8 cellular contexts compared by ENCODE assay signal in the genomic region with DNA sequence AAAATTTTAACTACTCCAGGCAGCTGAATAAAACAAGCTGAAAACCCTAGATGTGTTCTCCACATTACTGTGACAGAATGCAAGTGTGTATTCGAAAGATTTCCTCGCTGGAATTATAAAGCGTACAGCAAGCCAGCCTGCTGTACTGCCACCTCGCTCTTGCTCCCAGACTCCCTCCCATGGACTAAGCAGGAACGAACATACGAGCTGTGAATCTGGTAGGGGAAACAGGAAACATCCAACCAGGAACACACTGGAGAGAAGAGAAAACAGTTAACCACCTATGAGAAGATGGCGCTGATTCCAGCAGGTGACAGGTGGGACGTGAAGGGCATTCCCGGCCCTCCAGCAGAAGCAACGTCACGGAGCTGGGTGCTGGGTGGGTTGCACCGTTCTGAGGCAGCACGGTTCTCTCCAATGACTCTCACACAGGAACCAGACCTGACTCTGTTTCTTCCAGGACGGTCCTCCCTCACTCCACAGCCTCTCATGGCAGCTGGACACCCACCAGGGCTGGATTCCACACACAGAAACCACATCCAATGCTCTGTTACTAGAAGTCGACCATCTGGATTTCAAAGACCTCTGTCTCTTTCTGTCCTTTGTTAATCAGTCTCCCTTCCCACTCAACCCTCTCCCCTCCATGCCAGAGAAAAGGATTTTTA.
DNase-seq lines count a peak whose midpoint lies in the region; ATAC-seq, FAIRE-seq and TF ChIP-seq lines count a peak whose summit lies in the region.

No MANE protein-coding gene starts in this region.

- H4K20me1 ChIP-seq in PC-3 (ENCODE audit: low read length), result no peaks in the 10 kb centered on the region

- H3K79me2 ChIP-seq in PC-3 (ENCODE audit: low read length) (no peaks in the 10 kb centered on the region), parathyroid adenoma (peaks cover 7% of the 10 kb centered on the region)

- 0 out of 2 replicates have a peak, but pooled peaks have one; percentile 8 for TF ChIP-seq CTCF in PC-3 (conservative IDR thresholded peaks at IDR 0.05; ENCODE audit: low read depth, low read length)
- peak; percentile 37 to 57 (median 53) for TF ChIP-seq CTCF in gastroesophageal sphincter (IDR thresholded peaks at IDR 0.05)
- TF ChIP-seq CTCF in parathyroid adenoma (IDR thresholded peaks at IDR 0.05), result peak; percentile 39

- H3K36me3 Mint-ChIP-seq in CD8-positive, alpha-beta memory T cell, result peaks cover 0 to 4% (median 0%) of the 10 kb centered on the region in 3 donors

- H3K4me3 ChIP-seq in PC-3 (ENCODE audit: low read length), result no peak overlapping the region
- H3K4me3 ChIP-seq in gastroesophageal sphincter, result peak overlapping the region in 1 of 2 donors; percentile 8
- no peak overlapping the region for H3K4me3 ChIP-seq in parathyroid adenoma (ENCODE audit: low read depth, low read length)
- no peak overlapping the region for H3K4me3 ChIP-seq in CD8-positive, alpha-beta memory T cell (ENCODE audit: low read length)

- intact Hi-C loops in PC-3 (cut with micrococcal nuclease), result no loop called here

- no peak overlapping the region for H3K4me2 ChIP-seq in PC-3 (ENCODE audit: low read length)
- peak overlapping the region; percentile 9 for H3K4me2 ChIP-seq in parathyroid adenoma (ENCODE audit: low read length)

- H3K9me2 ChIP-seq in PC-3 (replicated peaks; ENCODE audit: low read length), result no peaks in the 10 kb centered on the region

- H3K9me3 Mint-ChIP-seq in CD8-positive, alpha-beta memory T cell, result no peaks in the 10 kb centered on the region

- H3K4me1 ChIP-seq in PC-3 (ENCODE audit: insufficient read depth, low read length), result no peaks in the 10 kb centered on the region
- H3K4me1 ChIP-seq in gastroesophageal sphincter, result peaks cover 6 to 58% (median 10%) of the 10 kb centered on the region in 3 donors
- H3K4me1 ChIP-seq in parathyroid adenoma, result peaks cover 14% of the 10 kb centered on the region
- H3K4me1 ChIP-seq in CD8-positive, alpha-beta memory T cell (ENCODE audit: insufficient read depth, low read length), result peaks cover 13% of the 10 kb centered on the region

- no peak for TF ChIP-seq POLR2A in gastroesophageal sphincter (IDR thresholded peaks at IDR 0.05)

- peaks cover 17 to 27% (median 18%) of the 10 kb centered on the region in 3 donors for H3K4me1 Mint-ChIP-seq in CD8-positive, alpha-beta memory T cell

- H3K36me3 ChIP-seq in PC-3 (ENCODE audit: low read depth, low read length) (no peaks in the 10 kb centered on the region), gastroesophageal sphincter (no peaks in the 10 kb centered on the region), parathyroid adenoma (ENCODE audit: control insufficient read depth, insufficient read depth, low read length) (no peaks in the 10 kb centered on the region)
- no peaks in the 10 kb centered on the region for H3K36me3 ChIP-seq in CD8-positive, alpha-beta memory T cell (ENCODE audit: insufficient read depth, low read length)

- H3K27me3 Mint-ChIP-seq in CD8-positive, alpha-beta memory T cell, result no peaks in the 10 kb centered on the region

- no peak overlapping the region for H3K4me3 Mint-ChIP-seq in CD8-positive, alpha-beta memory T cell

- no peak overlapping the region for H3K27ac ChIP-seq in PC-3 (ENCODE audit: low read length)
- peak overlapping the region; percentile 57 to 76 (median 70) for H3K27ac ChIP-seq in gastroesophageal sphincter
- H3K27ac ChIP-seq in parathyroid adenoma, result peak overlapping the region; percentile 68
- H3K27ac ChIP-seq in CD8-positive, alpha-beta memory T cell (ENCODE audit: low read depth, low read length), result no peak overlapping the region

- H3K9ac ChIP-seq in PC-3 (ENCODE audit: low read length) (no peak overlapping the region), parathyroid adenoma (no peak overlapping the region)

- H3K9me3 ChIP-seq in PC-3 (ENCODE audit: low read length) (no peaks in the 10 kb centered on the region), gastroesophageal sphincter (no peaks in the 10 kb centered on the region), parathyroid adenoma (ENCODE audit: control insufficient read depth, low read length) (no peaks in the 10 kb centered on the region)
- H3K9me3 ChIP-seq in CD8-positive, alpha-beta memory T cell (ENCODE audit: low read length), result no peaks in the 10 kb centered on the region

- FAIRE-seq in urothelium cell line (lab: Jason Lieb, UNC), result no peak

- H2AFZ ChIP-seq in PC-3 (ENCODE audit: low read length) (no peak overlapping the region), parathyroid adenoma (peak overlapping the region; percentile 28)

- no peak overlapping the region for H3K27ac Mint-ChIP-seq in CD8-positive, alpha-beta memory T cell

- no TSS peak for BruUV-seq in PC-3 (replicated peaks; lab: Mats Ljungman, UMichigan)

- no peak for TF ChIP-seq EP300 in gastroesophageal sphincter (IDR thresholded peaks at IDR 0.05)

- peak; percentile 67 for DNase-seq in D341Med (ENCODE audit: low spot score)
- no peak for DNase-seq in PC-3
- no peak for DNase-seq in CD8-positive, alpha-beta memory T cell
- no peak for DNase-seq in urothelium cell line (ENCODE audit: low spot score)
- DNase-seq in SKM-1 treated with dmso at 0.1 percent for 144 hours (lab: John Stamatoyannopoulos, UW; ENCODE audit: unreplicated experiment), result no peak
- no peak for DNase-seq in T-helper 1 cell

- no peak for ATAC-seq in PC-3
- peak; percentile 77 for ATAC-seq in gastroesophageal sphincter

- H3F3A ChIP-seq in PC-3 (ENCODE audit: low read length, unreplicated experiment), result no peaks in the 10 kb centered on the region

- WGBS in gastroesophageal sphincter (ENCODE audit: low coverage in 1 of 2), 2 donors, result 15 to 34% methylated on average over 6 to 14 of the region's 15 CpGs

- POLR2A ChIA-PET in PC-3 (lab: Charles Lee; ENCODE audit: unreplicated experiment), result interaction anchor here (0.6 kb wide), 1 partner anchor 755 kb away, joined by 3 read pairs; no protein-coding TSS in a partner anchor
- POLR2A ChIA-PET in CD8-positive, alpha-beta memory T cell (lab: Charles Lee), result no interaction called here

- H3K27me3 ChIP-seq in PC-3 (ENCODE audit: low read length) (no peaks in the 10 kb centered on the region), gastroesophageal sphincter (no peaks in the 10 kb centered on the region), parathyroid adenoma (ENCODE audit: control insufficient read depth, insufficient read depth, low read length) (no peaks in the 10 kb centered on the region)
- H3K27me3 ChIP-seq in CD8-positive, alpha-beta memory T cell (ENCODE audit: insufficient read depth, low read length, poor library complexity, severe bottlenecking), result no peaks in the 10 kb centered on the region

- CTCF ChIA-PET in PC-3 (lab: Charles Lee), result no interaction called here
- CTCF ChIA-PET in CD8-positive, alpha-beta memory T cell (lab: Charles Lee), result no interaction called here

Comparison
In these comparisons a context has a peak if more than half of its experiments do, and no peak if none do; other contexts are left out.
1. H3K27ac ChIP-seq: peak in gastroesophageal sphincter (4 of 4) and parathyroid adenoma (single experiment); none in PC-3 (single experiment) and CD8-positive, alpha-beta memory T cell (single experiment).
2. Peak in every context shown above with its lines, with median percentiles within 50 percentile points of each other: CTCF ChIP-seq.